8 cellular contexts compared by ENCODE assay signal in genomic region chr3:108590443-108590842, GRCh38. TPM values are rescaled to one million over a fixed set of nuclear protein-coding genes. Genes with fewer than 3 reads are reported as not detected.
DNase-seq lines count a peak whose midpoint lies in the region; ATAC-seq and TF ChIP-seq lines count a peak whose summit lies in the region.

No MANE protein-coding gene starts in this region.

- H3K36me3 ChIP-seq in MM.1S (replicated peaks; ENCODE audit: insufficient read depth, low read length) (no peaks in the 10 kb centered on the region), neural cell (ENCODE audit: insufficient read depth, low read length) (no peaks in the 10 kb centered on the region)

- TF ChIP-seq RAD21 in neural cell (conservative IDR thresholded peaks at IDR 0.05), result no peak

- no peaks in the 10 kb centered on the region for H4K20me1 ChIP-seq in MM.1S (ENCODE audit: insufficient read depth, low read length)
- no peaks in the 10 kb centered on the region for H4K20me1 ChIP-seq in neural cell (ENCODE audit: insufficient read depth)

- H3K9me2 ChIP-seq in MM.1S (replicated peaks; ENCODE audit: insufficient read depth, low read length), result no peaks in the 10 kb centered on the region
- no peaks in the 10 kb centered on the region for H3K9me2 ChIP-seq in neural cell (ENCODE audit: insufficient read depth, low read length)

- H3K79me2 ChIP-seq in MM.1S (ENCODE audit: low read length) (peaks cover 38% of the 10 kb centered on the region), neural cell (replicated peaks; ENCODE audit: insufficient read depth, low read length) (peaks cover 64% of the 10 kb centered on the region)

- peaks cover 18% of the 10 kb centered on the region for H3K4me1 ChIP-seq in MM.1S (ENCODE audit: low read length)

- H2AFZ ChIP-seq in MM.1S (ENCODE audit: low read length) (peak overlapping the region; percentile 94; the same call in 1 of the 2 replicates), neural cell (ENCODE audit: low read depth, low read length) (peak overlapping the region; percentile 90)

- H3K9me3 ChIP-seq in MM.1S (replicated peaks; ENCODE audit: insufficient read depth, low read length), result no peaks in the 10 kb centered on the region
- H3K9me3 ChIP-seq in neural cell (ENCODE audit: low read length), result no peaks in the 10 kb centered on the region

- H3K27me3 ChIP-seq in MM.1S (replicated peaks; ENCODE audit: insufficient read depth, low read length) (no peaks in the 10 kb centered on the region), neural cell (ENCODE audit: insufficient read depth, low read depth, low read length) (no peaks in the 10 kb centered on the region)

- TF ChIP-seq EP300 in neural cell (conservative IDR thresholded peaks at IDR 0.05; ENCODE audit: poor library complexity, severe bottlenecking), result no peak

- peak overlapping the region; percentile 89; the same call in 1 of the 2 replicates for H3K9ac ChIP-seq in MM.1S (ENCODE audit: low read length)
- H3K9ac ChIP-seq in neural cell (ENCODE audit: low read length), result peak overlapping the region; percentile 91

- H3K4me3 Mint-ChIP-seq in chondrocyte (ENCODE audit: unreplicated experiment), result peak overlapping the region; percentile 96

- ATAC-seq in GM21717 (IDR thresholded peaks at IDR 0.05; ENCODE audit: unreplicated experiment), result no peak

- peaks cover 37% of the 10 kb centered on the region for H3K4me1 Mint-ChIP-seq in chondrocyte (ENCODE audit: low read depth)

- H3K4me3 ChIP-seq in MM.1S (ENCODE audit: low read length) (peak overlapping the region; percentile 86), neural cell (ENCODE audit: low read length) (peak overlapping the region; percentile 80)

- DNase-seq in EH (ENCODE audit: low read depth) (peak; percentile 16), MM.1S (peak; percentile 8), chondrocyte (ENCODE audit: low spot score) (no peak), midbrain (lab: John Stamatoyannopoulos, UW) (no peak), activated gamma-delta T cell (lab: John Stamatoyannopoulos, UW) (no peak), NCI-H526 (lab: John Stamatoyannopoulos, UW) (no peak)

- H3F3A ChIP-seq in MM.1S (ENCODE audit: insufficient read depth, low read length) (peaks cover 11% of the 10 kb centered on the region), neural cell (ENCODE audit: insufficient read depth, low read length, poor library complexity, severe bottlenecking) (no peaks in the 10 kb centered on the region)

- peak overlapping the region; percentile 85 for H3K4me2 ChIP-seq in MM.1S (ENCODE audit: low read depth, low read length)
- H3K4me2 ChIP-seq in neural cell (ENCODE audit: low read length), result peak overlapping the region; percentile 68

- H3K36me3 Mint-ChIP-seq in chondrocyte (ENCODE audit: low read depth), result no peaks in the 10 kb centered on the region

- no peak for TF ChIP-seq CTCF in MM.1S (IDR thresholded peaks at IDR 0.05; ENCODE audit: low read length)
- no peak for TF ChIP-seq CTCF in chondrocyte (IDR thresholded peaks at IDR 0.05)
- TF ChIP-seq CTCF in neural cell (IDR thresholded peaks at IDR 0.05; ENCODE audit: poor library complexity, severe bottlenecking), result no peak

- H3K27me3 Mint-ChIP-seq in chondrocyte (ENCODE audit: low read depth), result no peaks in the 10 kb centered on the region

- peak overlapping the region; percentile 24 for H3K27ac Mint-ChIP-seq in chondrocyte (ENCODE audit: unreplicated experiment)

- H3K27ac ChIP-seq in MM.1S (ENCODE audit: low read length) (no peak overlapping the region; the same call in 1 of the 2 replicates), neural cell (ENCODE audit: low read length) (peak overlapping the region; percentile 96)

- no peaks in the 10 kb centered on the region for H3K9me3 Mint-ChIP-seq in chondrocyte (ENCODE audit: low read depth)

TF ChIP-seq in neural cell, 6 proteins besides CTCF, POLR2A, EP300 and RAD21:
- TF ChIP-seq TAF1 (IDR thresholded peaks at IDR 0.05; ENCODE audit: low read depth), result no peak
- no peak for TF ChIP-seq SMC3 (conservative IDR thresholded peaks at IDR 0.05; ENCODE audit: poor library complexity)
- TF ChIP-seq EZH2 (IDR thresholded peaks at IDR 0.05; ENCODE audit: borderline replicate concordance, insufficient read depth, low read length, poor library complexity, severe bottlenecking), result no peak
- TF ChIP-seq POLR2AphosphoS5 (IDR thresholded peaks at IDR 0.05), result no peak
- no peak for TF ChIP-seq REST (IDR thresholded peaks at IDR 0.05; ENCODE audit: borderline replicate concordance)
- no peak for TF ChIP-seq MXI1 (conservative IDR thresholded peaks at IDR 0.05; ENCODE audit: poor library complexity, severe bottlenecking)
TF ChIP-seq in neural cell: peak in this region for 0.

RNA-seq across cellular contexts. Expression of gene DZIP3, which starts 0.9 kb away (rescaled TPM):
- 8.5 to 11.0 TPM (median 9.5 TPM) in 3 replicates for total RNA-seq in chondrocyte
- polyA plus RNA-seq in neural cell, result 52.5 and 58.7 TPM in 2 replicates
- polyA minus RNA-seq in neural cell, result 90.8 and 108 TPM in 2 replicates

RNA-seq across cellular contexts. Expression of gene CIP2A, which starts 1.2 kb away (rescaled TPM):
- total RNA-seq in chondrocyte, result 5.7 to 9.4 TPM (median 5.8 TPM) in 3 replicates
- 29.3 and 32.0 TPM in 2 replicates for polyA plus RNA-seq in neural cell
- 26.5 and 31.4 TPM in 2 replicates for polyA minus RNA-seq in neural cell

Comparison
In these comparisons a context has a peak if more than half of its experiments do, and no peak if none do; other contexts are left out.
1. DNase-seq: peak in EH (single experiment) and MM.1S (single experiment); none in chondrocyte (single experiment), midbrain (single experiment), activated gamma-delta T cell (single experiment) and NCI-H526 (0 of 2).